In genomic region chr10:11865561-11865960, GRCh38 we compare ENCODE assay signal across 26 cellular contexts.
"Had no signal": no experiment of that assay in that cellular context is flagged by ENCODE, and none has a peak within 500 bp of the region (broad histone marks: within the 10 kb centered on the region; RNA-seq: fewer than 3 reads in every experiment).

No MANE protein-coding gene starts in this region.

- H3K27ac Mint-ChIP-seq: activated CD4-positive, alpha-beta memory T cell treated with anti-CD3 and anti-CD28 coated beads, Interleukin-2, amount 10 ng/mL, durations not matched to agents 7 days and 5 days; activated CD4-positive, alpha-beta T cell treated with anti-CD3 and anti-CD28 coated beads, Interleukin-2, amount 10 ng/mL, durations not matched to agents 7 days and 5 days; activated naive CD4-positive, alpha-beta T cell treated with anti-CD3 and anti-CD28 coated beads, Interleukin-2, amount 10 ng/mL, durations not matched to agents 7 days and 5 days; activated naive CD8-positive, alpha-beta T cell treated with anti-CD3 and anti-CD28 coated beads, Interleukin-2, amount 10 ng/mL, durations not matched to agents 7 days and 5 days; activated T-cell treated with anti-CD3 and anti-CD28 coated beads, Interleukin-2, amount 50 U/mL, for 24 hours had no signal

- ATAC-seq: gastroesophageal sphincter; left ventricle myocardium superior; naive thymus-derived CD4-positive, alpha-beta T cell had no signal

- H3K36me3 Mint-ChIP-seq: activated naive CD4-positive, alpha-beta T cell treated with anti-CD3 and anti-CD28 coated beads, Interleukin-2, amount 10 ng/mL, durations not matched to agents 7 days and 5 days; activated naive CD8-positive, alpha-beta T cell treated with anti-CD3 and anti-CD28 coated beads, Interleukin-2, amount 10 ng/mL, durations not matched to agents 7 days and 5 days had no signal

- H3K4me3 Mint-ChIP-seq: activated CD4-positive, alpha-beta memory T cell treated with anti-CD3 and anti-CD28 coated beads, Interleukin-2, amount 10 ng/mL, durations not matched to agents 7 days and 5 days; activated CD4-positive, alpha-beta T cell treated with anti-CD3 and anti-CD28 coated beads, Interleukin-2, amount 10 ng/mL, durations not matched to agents 7 days and 5 days; activated naive CD4-positive, alpha-beta T cell treated with anti-CD3 and anti-CD28 coated beads, Interleukin-2, amount 10 ng/mL, durations not matched to agents 7 days and 5 days; activated naive CD8-positive, alpha-beta T cell treated with anti-CD3 and anti-CD28 coated beads, Interleukin-2, amount 10 ng/mL, durations not matched to agents 7 days and 5 days; activated T-cell treated with anti-CD3 and anti-CD28 coated beads, Interleukin-2, amount 50 U/mL, for 24 hours had no signal

- DNase-seq: activated CD4-positive, alpha-beta memory T cell treated with anti-CD3 and anti-CD28 coated beads, Interleukin-2, amount 10 ng/mL, durations not matched to agents 7 days and 5 days; activated CD4-positive, alpha-beta T cell treated with anti-CD3 and anti-CD28 coated beads for 1 hour; activated CD4-positive, alpha-beta T cell treated with anti-CD3 and anti-CD28 coated beads, Interleukin-2, amount 10 ng/mL, durations not matched to agents 7 days and 5 days; activated CD8-positive, alpha-beta memory T cell treated with anti-CD3 and anti-CD28 coated beads, Interleukin-2, amount 50 U/mL, for 48 hours; activated gamma-delta T cell; activated naive CD4-positive, alpha-beta T cell treated with anti-CD3 and anti-CD28 coated beads, Interleukin-2, amount 10 ng/mL, durations not matched to agents 7 days and 5 days; activated naive CD8-positive, alpha-beta T cell treated with anti-CD3 and anti-CD28 coated beads, Interleukin-2, amount 10 ng/mL, durations not matched to agents 7 days and 5 days; activated T-cell treated with anti-CD3 and anti-CD28 coated beads, Interleukin-2, amount 50 U/mL, for 24 hours; brain microvascular endothelial cell; central memory CD4-positive, alpha-beta T cell; colonic mucosa; effector CD8-positive, alpha-beta T cell; erythroblast; islet precursor cell; left ventricle myocardium superior; mammary epithelial cell; naive thymus-derived CD4-positive, alpha-beta T cell; nucleus accumbens; posterior cingulate gyrus; stimulated activated naive CD4-positive, alpha-beta T cell treated with Interleukin-2 at 50 U/mL for 16 hours; T-helper 2 cell; testis; transverse colon; uterus had no signal

- H3K27ac ChIP-seq: brain microvascular endothelial cell, colonic mucosa, gastroesophageal sphincter, hepatocyte, testis, transverse colon, uterus had no signal

- H3K9me3 Mint-ChIP-seq: activated CD4-positive, alpha-beta memory T cell treated with anti-CD3 and anti-CD28 coated beads, Interleukin-2, amount 10 ng/mL, durations not matched to agents 7 days and 5 days; activated CD4-positive, alpha-beta T cell treated with anti-CD3 and anti-CD28 coated beads, Interleukin-2, amount 10 ng/mL, durations not matched to agents 7 days and 5 days; activated naive CD4-positive, alpha-beta T cell treated with anti-CD3 and anti-CD28 coated beads, Interleukin-2, amount 10 ng/mL, durations not matched to agents 7 days and 5 days; activated naive CD8-positive, alpha-beta T cell treated with anti-CD3 and anti-CD28 coated beads, Interleukin-2, amount 10 ng/mL, durations not matched to agents 7 days and 5 days; activated T-cell treated with anti-CD3 and anti-CD28 coated beads, Interleukin-2, amount 50 U/mL, for 24 hours; naive thymus-derived CD4-positive, alpha-beta T cell had no signal
